Comparison of ENCODE assay signal across 33 cellular contexts in the genomic region with DNA sequence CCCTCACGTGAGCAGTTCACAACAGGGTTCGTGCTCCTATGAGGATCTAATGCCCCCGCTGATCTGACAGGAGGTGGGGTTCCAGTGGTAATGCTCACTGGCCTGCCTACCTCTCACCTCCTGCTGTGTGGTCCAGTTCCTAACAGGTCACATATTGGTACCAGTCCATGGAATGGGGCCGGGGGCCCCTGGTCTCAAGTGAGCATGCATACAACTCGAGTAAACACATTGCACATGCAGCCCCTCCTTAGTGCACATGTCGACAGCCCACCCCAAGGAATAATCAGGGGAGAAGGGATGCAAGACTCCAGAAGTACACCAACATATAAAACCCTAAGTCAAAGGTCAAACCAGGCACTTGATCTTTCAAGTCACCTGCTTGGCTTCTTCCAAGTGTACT.
"Had no signal": no experiment of that assay in that cellular context is flagged by ENCODE, and none has a peak within 500 bp of the region (broad histone marks: within the 10 kb centered on the region; RNA-seq: fewer than 3 reads in every experiment).

No MANE protein-coding gene starts in this region.

- H3K4me1 ChIP-seq: adrenal gland, ascending aorta, body of pancreas had no signal

- H3K4me3 ChIP-seq: adrenal gland, ascending aorta, body of pancreas, breast epithelium, cardiac muscle cell had no signal

- H3K27me3 ChIP-seq: adrenal gland, ascending aorta, body of pancreas, brain microvascular endothelial cell, breast epithelium, cardiac muscle cell had no signal

- ATAC-seq: activated naive CD4-positive, alpha-beta T cell treated with anti-CD3 and anti-CD28 coated beads, Interleukin-2, amount 50 U/mL, for 72 hours; activated naive CD8-positive, alpha-beta T cell treated with anti-CD3 and anti-CD28 coated beads, Interleukin-2, amount 50 U/mL, for 24 hours; activated T-cell treated with anti-CD3 and anti-CD28 coated beads, Interleukin-2, amount 50 U/mL, for 4 hours; activated T-cell treated with anti-CD3 and anti-CD28 coated beads, Interleukin-2, amount 50 U/mL, for 72 hours; activated T-helper 17 cell treated with anti-CD3 and anti-CD28 coated beads, Interleukin-2, amount 50 U/mL, for 72 hours; body of pancreas had no signal

- H3K27ac ChIP-seq: adrenal gland, ascending aorta, body of pancreas, brain microvascular endothelial cell, breast epithelium, cardiac muscle cell had no signal

- DNase-seq: activated effector memory CD4-positive, alpha-beta T cell treated with anti-CD3 and anti-CD28 coated beads, Interleukin-2, amount 50 U/mL, for 16 hours; activated effector memory CD4-positive, alpha-beta T cell treated with Interleukin-2 at 50 U/mL for 16 hours; activated gamma-delta T cell; activated gamma-delta T cell treated with Interleukin-2 at 50 U/mL for 16 hours; activated naive CD4-positive, alpha-beta T cell; activated naive CD4-positive, alpha-beta T cell treated with anti-CD3 and anti-CD28 coated beads for 36 hours; activated naive CD4-positive, alpha-beta T cell treated with anti-CD3 and anti-CD28 coated beads, Interleukin-2, amount 10 ng/mL, durations not matched to agents 7 days and 5 days; activated naive CD4-positive, alpha-beta T cell treated with anti-CD3 and anti-CD28 coated beads, Interleukin-2, amount 50 U/mL, for 16 hours; activated naive CD4-positive, alpha-beta T cell treated with Interleukin-2 at 50 U/mL for 16 hours; activated naive CD8-positive, alpha-beta T cell treated with anti-CD3 and anti-CD28 coated beads for 36 hours; activated naive CD8-positive, alpha-beta T cell treated with anti-CD3 and anti-CD28 coated beads, Interleukin-2, amount 10 ng/mL, durations not matched to agents 7 days and 5 days; activated naive CD8-positive, alpha-beta T cell treated with anti-CD3 and anti-CD28 coated beads, Interleukin-2, amount 50 U/mL, for 24 hours; activated T-cell treated with anti-CD3 and anti-CD28 coated beads, Interleukin-2, amount 50 U/mL, for 24 hours; activated T-cell treated with anti-CD3 and anti-CD28 coated beads, Interleukin-2, amount 50 U/mL, for 4 hours; activated T-cell treated with anti-CD3 and anti-CD28 coated beads, Interleukin-2, amount 50 U/mL, for 48 hours; activated T-cell treated with anti-CD3 and anti-CD28 coated beads, Interleukin-2, amount 50 U/mL, for 72 hours; adrenal gland; amniotic stem cell; amygdala; anterior cingulate cortex; aorta; body of pancreas; brain microvascular endothelial cell; caudate nucleus; central memory CD4-positive, alpha-beta T cell; cerebellar nuclear complex had no signal

- H3K9me3 ChIP-seq: adrenal gland, ascending aorta, body of pancreas, breast epithelium had no signal

- FAIRE-seq: astrocyte, bronchial epithelial cell had no signal

- H3K36me3 ChIP-seq: adrenal gland, ascending aorta, brain microvascular endothelial cell, breast epithelium, cardiac muscle cell had no signal
